Comparison of ENCODE assay signal across 8 cellular contexts in the genomic region with DNA sequence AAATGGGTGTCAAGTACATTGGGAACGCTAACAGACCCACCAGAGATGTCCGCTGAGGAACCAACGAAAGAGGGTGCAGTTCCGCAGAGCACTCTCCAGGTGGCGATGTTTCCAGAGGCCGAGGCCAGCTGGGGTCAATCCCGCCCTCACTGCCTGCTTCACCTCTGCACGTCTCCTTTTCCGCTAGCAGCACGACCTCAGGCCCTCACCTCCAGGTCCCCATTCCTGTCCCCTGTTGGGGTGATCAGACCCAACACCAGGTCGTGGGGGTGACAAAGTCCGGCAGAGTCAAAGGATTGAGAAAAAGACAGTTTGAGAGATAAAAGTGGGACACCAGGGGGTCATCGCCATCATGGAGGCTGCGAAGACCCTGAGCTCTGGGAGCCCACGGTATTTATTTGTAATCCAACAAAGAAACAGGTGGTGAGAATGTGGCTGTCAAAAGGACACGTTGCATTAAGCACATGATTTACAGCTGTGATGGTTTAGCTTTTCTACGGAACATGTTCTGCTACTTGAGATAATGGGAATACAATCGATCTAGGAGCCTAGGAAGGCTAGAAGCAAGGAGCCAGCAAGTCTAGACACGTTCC. TPM values are rescaled to one million over a fixed set of nuclear protein-coding genes. Genes with fewer than 3 reads are reported as not detected.
DNase-seq lines count a peak whose midpoint lies in the region; ATAC-seq and TF ChIP-seq lines count a peak whose summit lies in the region.

No MANE protein-coding gene starts in this region.

- H3K9me3 ChIP-seq in uterus = no peaks in the 10 kb centered on the region

- intact Hi-C loops in Right ventricle myocardium superior (cut with DNase I) = no loop called here
- intact Hi-C loops in Right ventricle myocardium inferior (cut with DNase I) = no loop called here
- intact Hi-C loops in uterus (cut with DNase I; ENCODE audit: low total_unique reads) = no loop called here

- H3K9me3 Mint-ChIP-seq in T-cell (no peaks in the 10 kb centered on the region), chondrocyte (ENCODE audit: low read depth) (no peaks in the 10 kb centered on the region)

- TF ChIP-seq CTCF in chondrocyte (IDR thresholded peaks at IDR 0.05) (peak; percentile 79), uterus (IDR thresholded peaks at IDR 0.05) (peak in 3 of 4 experiments; percentile 16 to 31 (median 24))

- no peak for TF ChIP-seq POLR2A in uterus (IDR thresholded peaks at IDR 0.05)

- peak overlapping the region; percentile 79 to 86 for H3K27ac Mint-ChIP-seq in T-cell
- no peak overlapping the region for H3K27ac Mint-ChIP-seq in chondrocyte (ENCODE audit: unreplicated experiment)

- CTCF ChIA-PET in T-cell (lab: Charles Lee) = interaction anchor here (0.6 to 2.2 kb wide), 11 partner anchors 16 to 1439 kb away, joined by 3 to 6 read pairs (median 3); a partner anchor contains a TSS

- peak; percentile 61 for ATAC-seq in Right ventricle myocardium superior (ENCODE audit: poor library complexity)
- no peak for ATAC-seq in Right ventricle myocardium inferior
- peak in 3 of 4 experiments; percentile 27 to 46 (median 34) for ATAC-seq in T-cell (replicated peaks in 1 of 4)

- H3K27ac ChIP-seq in uterus = no peak overlapping the region

- H3K4me1 Mint-ChIP-seq in T-cell (peaks cover 60 to 62% (median 60%) of the 10 kb centered on the region in 3 donors), chondrocyte (ENCODE audit: low read depth) (no peaks in the 10 kb centered on the region)

- POLR2A ChIA-PET in T-cell (lab: Charles Lee) = interaction anchor here in 1 of 2 donors (0.7 to 1.1 kb wide), 2 partner anchors 23 to 191 kb away, joined by 3 read pairs; no protein-coding TSS in a partner anchor

- H3K27me3 Mint-ChIP-seq in T-cell = no peaks in the 10 kb centered on the region
- no peaks in the 10 kb centered on the region for H3K27me3 Mint-ChIP-seq in chondrocyte (ENCODE audit: low read depth)

- H3K36me3 Mint-ChIP-seq in T-cell = peaks cover 35% of the 10 kb centered on the region
- peaks cover 10% of the 10 kb centered on the region for H3K36me3 Mint-ChIP-seq in chondrocyte (ENCODE audit: low read depth)

- peak; percentile 56 for DNase-seq in Right ventricle myocardium superior
- DNase-seq in Right ventricle myocardium inferior (ENCODE audit: missing footprints) = no peak
- peak; percentile 82 for DNase-seq in NCI-H1105 treated with DMSO at 0.1 percent for 48 hours (lab: John Stamatoyannopoulos, UW)
- DNase-seq in T-cell = peak in 12 of 34 experiments; percentile 17 to 34 (median 30)
- DNase-seq in chondrocyte (ENCODE audit: low spot score) = no peak
- peak; percentile 40 to 44 for DNase-seq in lung microvascular endothelial cell (ENCODE audit: low read depth in 2 of 2)
- no peak for DNase-seq in uterus
- no peak for DNase-seq in GF-D8 (lab: John Stamatoyannopoulos, UW)

- peak overlapping the region in 2 of 3 donors; percentile 10 to 21 for H3K4me3 Mint-ChIP-seq in T-cell
- no peak overlapping the region for H3K4me3 Mint-ChIP-seq in chondrocyte (ENCODE audit: unreplicated experiment)

- H3K27me3 ChIP-seq in uterus = no peaks in the 10 kb centered on the region

- no peak overlapping the region for H3K4me3 ChIP-seq in uterus

- H3K36me3 ChIP-seq in uterus = no peaks in the 10 kb centered on the region

- no peaks in the 10 kb centered on the region for H3K4me1 ChIP-seq in uterus

RNA-seq across cellular contexts. Expression of a gene that starts 27.3 kb away (rescaled TPM):
- 0.70 TPM for total RNA-seq in Right ventricle myocardium superior
- 1.6 TPM for total RNA-seq in Right ventricle myocardium inferior
- 100 to 1,000 TPM; 449 to 534 (median 468) TPM for total RNA-seq in T-cell
- total RNA-seq in chondrocyte = 0.37 to 0.41 TPM in 2 of 3 replicates, not detected in the other
- total RNA-seq in lung microvascular endothelial cell = under 0.01 TPM in 1 of 2 replicates, not detected in the other
- 10 to 100 TPM in 1 of 4 donors, 1 to 10 TPM in 3; 3.3 to 11.2 (median 5.1) TPM for total RNA-seq in uterus

Comparison
In these comparisons a context has a peak if more than half of its experiments do, and no peak if none do; other contexts are left out.
1. DNase-seq: peak in Right ventricle myocardium superior (single experiment), NCI-H1105 treated with DMSO at 0.1 percent for 48 hours (single experiment) and lung microvascular endothelial cell (2 of 2); none in Right ventricle myocardium inferior (single experiment), chondrocyte (single experiment), uterus (0 of 2) and GF-D8 (single experiment).
2. RNA of a gene that starts 27.3 kb away (total RNA-seq): 449 to 534 TPM in T-cell; 3.3 to 11.2 TPM in uterus, 1.6 TPM in Right ventricle myocardium inferior (single experiment), 0.70 TPM in Right ventricle myocardium superior (single experiment), 0.37 to 0.41 TPM in chondrocyte and under 0.01 TPM in lung microvascular endothelial cell; every median in the first group is over 10 times any median in the second.